Comparison of ENCODE assay signal across 24 cellular contexts in genomic region chr11:47149781-47150180, GRCh38.
"Had no signal": no experiment of that assay in that cellular context is flagged by ENCODE, and none has a peak within 500 bp of the region (broad histone marks: within the 10 kb centered on the region; RNA-seq: fewer than 3 reads in every experiment).

No MANE protein-coding gene starts in this region.

- H3K4me3 ChIP-seq: ascending aorta, heart left ventricle, tibial nerve had no signal

- H3K27ac ChIP-seq: ascending aorta, foreskin keratinocyte, heart left ventricle, VCaP had no signal

- H3K9me3 Mint-ChIP-seq: activated naive CD4-positive, alpha-beta T cell treated with anti-CD3 and anti-CD28 coated beads, Interleukin-2, amount 10 ng/mL, durations not matched to agents 7 days and 5 days; activated naive CD8-positive, alpha-beta T cell treated with anti-CD3 and anti-CD28 coated beads, Interleukin-2, amount 10 ng/mL, durations not matched to agents 7 days and 5 days; effector memory CD8-positive, alpha-beta T cell; immature natural killer cell; mesothelial cell of epicardium; naive thymus-derived CD4-positive, alpha-beta T cell; neural crest cell had no signal

- ATAC-seq: effector memory CD8-positive, alpha-beta T cell; foreskin keratinocyte; naive thymus-derived CD4-positive, alpha-beta T cell had no signal

- H3K36me3 Mint-ChIP-seq: activated naive CD4-positive, alpha-beta T cell treated with anti-CD3 and anti-CD28 coated beads, Interleukin-2, amount 10 ng/mL, durations not matched to agents 7 days and 5 days; activated naive CD8-positive, alpha-beta T cell treated with anti-CD3 and anti-CD28 coated beads, Interleukin-2, amount 10 ng/mL, durations not matched to agents 7 days and 5 days; mesothelial cell of epicardium had no signal

- H3K27me3 ChIP-seq: ascending aorta, foreskin keratinocyte, heart left ventricle, tibial nerve had no signal

- H3K4me1 ChIP-seq: ascending aorta, foreskin keratinocyte had no signal

- DNase-seq: activated CD4-positive, alpha-beta T cell treated with anti-CD3 and anti-CD28 coated beads for 4 hours; activated CD4-positive, alpha-beta T cell treated with anti-CD3 and anti-CD28 coated beads, Interleukin-2, amount 50 U/mL, for 4 hours; activated CD8-positive, alpha-beta memory T cell treated with anti-CD3 and anti-CD28 coated beads for 24 hours; activated gamma-delta T cell; activated naive CD4-positive, alpha-beta T cell treated with anti-CD3 and anti-CD28 coated beads, Interleukin-2, amount 10 ng/mL, durations not matched to agents 7 days and 5 days; activated naive CD8-positive, alpha-beta T cell treated with anti-CD3 and anti-CD28 coated beads, Interleukin-2, amount 10 ng/mL, durations not matched to agents 7 days and 5 days; activated T-cell treated with anti-CD3 and anti-CD28 coated beads, Interleukin-2, amount 50 U/mL, for 1 hour; cortex of kidney; effector memory CD8-positive, alpha-beta T cell; erythroblast; foreskin keratinocyte; heart left ventricle; immature natural killer cell; naive thymus-derived CD4-positive, alpha-beta T cell; occipital lobe; right cardiac atrium; stimulated activated CD4-positive, alpha-beta T cell treated with anti-CD3 and anti-CD28 coated beads, Interleukin-15, amount 100 ng/mL, for 24 hours; stimulated activated CD4-positive, alpha-beta T cell treated with anti-CD3 and anti-CD28 coated beads, Interleukin-2, amount 100 ng/mL, for 24 hours; stimulated activated naive CD4-positive, alpha-beta T cell had no signal

- H3K9me3 ChIP-seq: ascending aorta, heart left ventricle, tibial nerve had no signal

- H3K27ac Mint-ChIP-seq: activated naive CD4-positive, alpha-beta T cell treated with anti-CD3 and anti-CD28 coated beads, Interleukin-2, amount 10 ng/mL, durations not matched to agents 7 days and 5 days; activated naive CD8-positive, alpha-beta T cell treated with anti-CD3 and anti-CD28 coated beads, Interleukin-2, amount 10 ng/mL, durations not matched to agents 7 days and 5 days; immature natural killer cell; mesothelial cell of epicardium had no signal

- H3K27me3 Mint-ChIP-seq: activated naive CD4-positive, alpha-beta T cell treated with anti-CD3 and anti-CD28 coated beads, Interleukin-2, amount 10 ng/mL, durations not matched to agents 7 days and 5 days; activated naive CD8-positive, alpha-beta T cell treated with anti-CD3 and anti-CD28 coated beads, Interleukin-2, amount 10 ng/mL, durations not matched to agents 7 days and 5 days; effector memory CD8-positive, alpha-beta T cell; naive thymus-derived CD4-positive, alpha-beta T cell had no signal

- H3K36me3 ChIP-seq: ascending aorta, heart left ventricle had no signal

- H3K4me3 Mint-ChIP-seq: activated naive CD4-positive, alpha-beta T cell treated with anti-CD3 and anti-CD28 coated beads, Interleukin-2, amount 10 ng/mL, durations not matched to agents 7 days and 5 days; activated naive CD8-positive, alpha-beta T cell treated with anti-CD3 and anti-CD28 coated beads, Interleukin-2, amount 10 ng/mL, durations not matched to agents 7 days and 5 days; effector memory CD8-positive, alpha-beta T cell; immature natural killer cell; mesothelial cell of epicardium; naive thymus-derived CD4-positive, alpha-beta T cell; neural crest cell had no signal
